ENCODE assay signal across 1 cellular context in the genomic region with DNA sequence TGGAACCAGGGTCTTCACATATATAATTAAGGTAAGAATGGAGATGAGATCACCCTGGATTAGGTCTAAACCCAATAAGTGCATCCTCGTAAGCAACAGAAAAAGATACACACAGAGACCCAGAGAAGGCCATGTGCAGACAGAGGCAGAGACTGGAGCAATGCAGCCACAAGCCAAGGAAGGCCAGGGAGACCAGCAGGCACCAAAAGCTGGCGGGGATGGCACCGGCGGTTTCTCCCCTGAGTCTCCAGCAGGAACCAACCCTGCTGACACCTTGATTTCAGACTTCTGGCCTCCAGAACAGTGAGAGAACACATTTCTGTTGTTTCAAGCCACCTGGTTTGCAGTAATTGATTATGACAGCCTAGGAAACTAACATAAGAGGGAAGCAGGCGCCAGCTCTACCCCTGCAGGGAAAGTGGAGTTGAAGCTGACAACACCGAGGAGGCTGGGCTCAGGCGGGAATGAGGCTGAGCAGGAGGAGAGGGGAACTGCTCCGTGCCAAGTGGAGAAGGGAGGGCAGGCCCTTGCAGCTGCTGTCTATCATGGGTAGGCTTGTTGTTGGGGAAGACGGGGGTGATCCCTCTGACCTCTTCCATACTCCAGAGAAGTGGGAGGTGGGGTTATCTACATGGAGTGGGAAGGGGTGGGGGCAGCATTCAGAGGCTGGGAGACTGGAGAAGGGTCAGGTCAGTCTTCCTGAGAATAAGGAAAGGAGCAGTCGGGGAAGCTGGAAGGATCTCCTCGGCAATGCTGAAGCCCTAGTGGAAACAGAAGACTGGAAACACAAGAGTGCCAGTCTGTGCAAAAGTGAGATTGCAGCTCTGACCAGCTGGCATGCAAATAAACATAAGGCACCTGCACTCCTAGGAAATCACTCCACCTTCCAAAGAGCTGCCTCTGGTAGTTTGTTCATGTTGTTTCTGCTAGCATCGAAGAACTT.
TF ChIP-seq lines count a peak whose summit lies in the region.

No MANE protein-coding gene starts in this region.

TF ChIP-seq in IMR-90, 13 proteins besides CTCF, POLR2A, EP300 and RAD21 (continued from another document):
- TF ChIP-seq, protein P1, sequence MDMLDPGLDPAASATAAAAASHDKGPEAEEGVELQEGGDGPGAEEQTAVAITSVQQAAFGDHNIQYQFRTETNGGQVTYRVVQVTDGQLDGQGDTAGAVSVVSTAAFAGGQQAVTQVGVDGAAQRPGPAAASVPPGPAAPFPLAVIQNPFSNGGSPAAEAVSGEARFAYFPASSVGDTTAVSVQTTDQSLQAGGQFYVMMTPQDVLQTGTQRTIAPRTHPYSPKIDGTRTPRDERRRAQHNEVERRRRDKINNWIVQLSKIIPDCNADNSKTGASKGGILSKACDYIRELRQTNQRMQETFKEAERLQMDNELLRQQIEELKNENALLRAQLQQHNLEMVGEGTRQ (IDR thresholded peaks at IDR 0.05; ENCODE audit: low read depth, low read length), result no peak
- no peak for TF ChIP-seq MAZ (IDR thresholded peaks at IDR 0.05; ENCODE audit: borderline replicate concordance, low read depth, low read length)
- TF ChIP-seq BHLHE40 (IDR thresholded peaks at IDR 0.05; ENCODE audit: low read depth, low read length), result no peak
- no peak for TF ChIP-seq RFX5 (IDR thresholded peaks at IDR 0.05; ENCODE audit: low read depth, low read length)
- no peak for TF ChIP-seq MXI1 (IDR thresholded peaks at IDR 0.05; ENCODE audit: borderline replicate concordance, low read depth, low read length)
- no peak for TF ChIP-seq CEBPB (IDR thresholded peaks at IDR 0.05; ENCODE audit: low read depth, low read length)
- TF ChIP-seq, protein P2, sequence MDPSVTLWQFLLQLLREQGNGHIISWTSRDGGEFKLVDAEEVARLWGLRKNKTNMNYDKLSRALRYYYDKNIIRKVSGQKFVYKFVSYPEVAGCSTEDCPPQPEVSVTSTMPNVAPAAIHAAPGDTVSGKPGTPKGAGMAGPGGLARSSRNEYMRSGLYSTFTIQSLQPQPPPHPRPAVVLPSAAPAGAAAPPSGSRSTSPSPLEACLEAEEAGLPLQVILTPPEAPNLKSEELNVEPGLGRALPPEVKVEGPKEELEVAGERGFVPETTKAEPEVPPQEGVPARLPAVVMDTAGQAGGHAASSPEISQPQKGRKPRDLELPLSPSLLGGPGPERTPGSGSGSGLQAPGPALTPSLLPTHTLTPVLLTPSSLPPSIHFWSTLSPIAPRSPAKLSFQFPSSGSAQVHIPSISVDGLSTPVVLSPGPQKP (IDR thresholded peaks at IDR 0.05; ENCODE audit: borderline replicate concordance, low read depth, low read length), result no peak
- TF ChIP-seq MAFK (IDR thresholded peaks at IDR 0.05; ENCODE audit: low read depth, low read length), result no peak
- TF ChIP-seq FOS (IDR thresholded peaks at IDR 0.05; ENCODE audit: low read depth, low read length), result no peak
- no peak for TF ChIP-seq SMC3 (IDR thresholded peaks at IDR 0.05; ENCODE audit: low read depth, low read length)
- no peak for TF ChIP-seq RCOR1 (IDR thresholded peaks at IDR 0.05; ENCODE audit: insufficient replicate concordance, low read length)
- TF ChIP-seq CHD1 (IDR thresholded peaks at IDR 0.05; ENCODE audit: low read depth, low read length), result no peak
